In genomic region chr3:93979850-93980677, GRCh38 we compare ENCODE assay signal across 8 cellular contexts. TPM values are rescaled to one million over a fixed set of nuclear protein-coding genes. Genes with fewer than 3 reads are reported as not detected.
A peak's percentile ranks its signal among the peaks of the same experiment; 100 is the strongest.
DNase-seq lines count a peak whose midpoint lies in the region; ATAC-seq and TF ChIP-seq lines count a peak whose summit lies in the region.

Gene ARL13B (plus strand): TSS chr3:93980155. CDS start chr3:93980424, 269 bp downstream.

- no peaks in the 10 kb centered on the region for H3K9me3 Mint-ChIP-seq in activated CD4-positive, alpha-beta T cell treated with anti-CD3 and anti-CD28 coated beads, Interleukin-2, amount 10 ng/mL, durations not matched to agents 7 days and 5 days

- no peaks in the 10 kb centered on the region for H3K36me3 Mint-ChIP-seq in activated CD4-positive, alpha-beta T cell treated with anti-CD3 and anti-CD28 coated beads, Interleukin-2, amount 10 ng/mL, durations not matched to agents 7 days and 5 days (ENCODE audit: low read depth)

- intact Hi-C loops in left colon (cut with DNase I, micrococcal nuclease) = loop anchor here in 1 of 2 donors (10.0 kb wide), 1 partner anchor 85 kb away; the partner anchor contains the start of genes DHFR2 and NSUN3

- TF ChIP-seq CTCF in BJ (IDR thresholded peaks at IDR 0.05; ENCODE audit: insufficient read depth, low read depth, low read length) (no peak), coronary artery (IDR thresholded peaks at IDR 0.05) (no peak)

- CTCF ChIA-PET in BJ (lab: Yijun Ruan, JAX) = interaction anchor here (2.0 kb wide), 1 partner anchor 13 kb away, joined by 4 read pairs; no protein-coding TSS in a partner anchor
- CTCF ChIA-PET in activated CD4-positive, alpha-beta T cell treated with anti-CD3 and anti-CD28 coated beads, Interleukin-2, amount 10 ng/mL, durations not matched to agents 7 days and 5 days (lab: Charles Lee) = no interaction called here

- ATAC-seq in GM19324 (IDR thresholded peaks at IDR 0.05; ENCODE audit: low FRiP score, unreplicated experiment) (peak; percentile 100), HG03469 (IDR thresholded peaks at IDR 0.05; ENCODE audit: unreplicated experiment) (peak; percentile 100), left colon (peak; percentile 99)

- no peaks in the 10 kb centered on the region for H3K27me3 ChIP-seq in BJ (ENCODE audit: control insufficient read depth, insufficient read depth, low read length)

- POLR2A ChIA-PET in BJ (lab: Charles Lee) = no interaction called here
- POLR2A ChIA-PET in activated CD4-positive, alpha-beta T cell treated with anti-CD3 and anti-CD28 coated beads, Interleukin-2, amount 10 ng/mL, durations not matched to agents 7 days and 5 days (lab: Charles Lee) = interaction anchor here (0.7 kb wide), 1 partner anchor 83 kb away, joined by 3 read pairs; the partner anchor contains the start of genes DHFR2 and NSUN3

- peak within 1 kb of the TSS; percentile 82 for H3K4me3 Mint-ChIP-seq in activated CD4-positive, alpha-beta T cell treated with anti-CD3 and anti-CD28 coated beads, Interleukin-2, amount 10 ng/mL, durations not matched to agents 7 days and 5 days

- H3K27me3 Mint-ChIP-seq in activated CD4-positive, alpha-beta T cell treated with anti-CD3 and anti-CD28 coated beads, Interleukin-2, amount 10 ng/mL, durations not matched to agents 7 days and 5 days = peaks cover 2% of the 10 kb centered on the region

- no peaks in the 10 kb centered on the region for H3K36me3 ChIP-seq in BJ (ENCODE audit: control insufficient read depth, insufficient read depth, low read length)

- peaks cover 27% of the 10 kb centered on the region for H3K4me1 Mint-ChIP-seq in activated CD4-positive, alpha-beta T cell treated with anti-CD3 and anti-CD28 coated beads, Interleukin-2, amount 10 ng/mL, durations not matched to agents 7 days and 5 days

- peak within 1 kb of the TSS; percentile 93 to 94 for H3K27ac ChIP-seq in coronary artery

- H3K4me3 ChIP-seq in BJ (ENCODE audit: low read depth, low read length) = peak within 1 kb of the TSS; percentile 79
- H3K4me3 ChIP-seq in coronary artery = peak within 1 kb of the TSS; percentile 98

- DNase-seq in BJ (ENCODE audit: low read depth) (peak; percentile 97), NCI-H526 treated with DMSO at 0.1 percent for 48 hours (lab: John Stamatoyannopoulos, UW) (peak; percentile 96), coronary artery (ENCODE audit: low spot score) (peak; percentile 99), left colon (peak; percentile 96 to 98)
- peak; percentile 96 for DNase-seq in activated CD4-positive, alpha-beta T cell treated with anti-CD3 and anti-CD28 coated beads, Interleukin-2, amount 10 ng/mL, durations not matched to agents 7 days and 5 days
- peak; percentile 96 for DNase-seq in stimulated activated CD4-positive, alpha-beta T cell treated with anti-CD3 and anti-CD28 coated beads, Interleukin-1b, Interleukin-23, amount 100 ng/mL, for 48 hours

- H3K27ac Mint-ChIP-seq in activated CD4-positive, alpha-beta T cell treated with anti-CD3 and anti-CD28 coated beads, Interleukin-2, amount 10 ng/mL, durations not matched to agents 7 days and 5 days = peak within 1 kb of the TSS; percentile 86

RNA-seq across cellular contexts. Expression of gene ARL13B, which starts in this region (rescaled TPM):
- polyA plus RNA-seq in BJ (2011; rRNA removed) = 4.6 and 5.3 TPM in 2 replicates
- polyA minus RNA-seq in BJ (2011; rRNA and poly(A)+ RNA removed) = 3.6 and 3.9 TPM in 2 replicates
- 1 to 10 TPM; 5.8 to 7.9 TPM for total RNA-seq in activated CD4-positive, alpha-beta T cell treated with anti-CD3 and anti-CD28 coated beads, Interleukin-2, amount 10 ng/mL, durations not matched to agents 7 days and 5 days
- 1 to 10 TPM; 1.7 to 4.1 TPM for total RNA-seq in left colon

Comparison
In these comparisons a context has a peak if more than half of its experiments do, and no peak if none do; other contexts are left out.
1. Peak in every context shown above with its lines: DNase-seq, ATAC-seq, H3K4me3 ChIP-seq and H3K27ac ChIP-seq.